In genomic region chr15:42035362-42035761, GRCh38 we compare ENCODE assay signal across 8 cellular contexts. TPM values are rescaled to one million over a fixed set of nuclear protein-coding genes. Genes with fewer than 3 reads are reported as not detected.
DNase-seq lines count a peak whose midpoint lies in the region; ATAC-seq lines count a peak whose summit lies in the region.

No MANE protein-coding gene starts in this region.

- H3K4me3 ChIP-seq in MG63 = no peak overlapping the region

- ATAC-seq in GM21528 (IDR thresholded peaks at IDR 0.05; ENCODE audit: low FRiP score, unreplicated experiment) (peak; percentile 60), GM21526 (IDR thresholded peaks at IDR 0.05; ENCODE audit: low FRiP score, unreplicated experiment) (no peak)

- H3K9me3 ChIP-seq in MG63 = no peaks in the 10 kb centered on the region

- no peaks in the 10 kb centered on the region for H3K27me3 ChIP-seq in MG63

- no peaks in the 10 kb centered on the region for H3K36me3 ChIP-seq in MG63

- DNase-seq in GM03348 (ENCODE audit: low spot score) = peak; percentile 27
- peak; percentile 32 for DNase-seq in MV-4-11 (lab: John Stamatoyannopoulos, UW)
- peak; percentile 57 for DNase-seq in iPS-NIHi7 (ENCODE audit: extremely low spot score)
- DNase-seq in MG63 = no peak
- DNase-seq in NCI-H1048 (lab: John Stamatoyannopoulos, UW) = no peak
- no peak for DNase-seq in RKO (ENCODE audit: low spot score)

RNA-seq across cellular contexts. Expression of gene PLA2G4E, which starts 14.5 kb away (rescaled TPM):
- not detected in 2 replicates for total RNA-seq in MG63 (2014; rRNA removed; shearing (Covaris generic); ENCODE audit: low replicate concordance)

RNA-seq across cellular contexts. Expression of gene PLA2G4D, which starts 59.0 kb away (rescaled TPM):
- not detected in 2 replicates for total RNA-seq in MG63 (2014; rRNA removed; shearing (Covaris generic); ENCODE audit: low replicate concordance)

Comparison
In these comparisons a context has a peak if more than half of its experiments do, and no peak if none do; other contexts are left out.
1. DNase-seq: peak in GM03348 (single experiment), MV-4-11 (single experiment) and iPS-NIHi7 (single experiment); none in MG63 (single experiment), NCI-H1048 (single experiment) and RKO (single experiment).